24 cellular contexts compared by ENCODE assay signal in genomic region chr4:7988437-7988836, GRCh38. TPM values are rescaled to one million over a fixed set of nuclear protein-coding genes. Genes with fewer than 3 reads are reported as not detected.
DNase-seq lines count a peak whose midpoint lies in the region; ATAC-seq and TF ChIP-seq lines count a peak whose summit lies in the region.
"Had no signal": no experiment of that assay in that cellular context is flagged by ENCODE, and none has a peak within 500 bp of the region (broad histone marks: within the 10 kb centered on the region; RNA-seq: fewer than 3 reads in every experiment).

No MANE protein-coding gene starts in this region.

- no CpG with 5 or more reads among the region's 1 CpG for WGBS in IMR-90 (ENCODE audit: extremely low coverage in 2 of 2, insufficient read length in 1 of 2), 2 experiments
- 88 to 100% methylated on average over 1 of the region's 1 CpG for WGBS in gastroesophageal sphincter (ENCODE audit: low coverage in 1 of 2), 2 donors

- DNase-seq in AG09309 (ENCODE audit: low read depth), result peak; percentile 64
- DNase-seq in IMR-90, result peak; percentile 76
- peak; percentile 45 for DNase-seq in brain microvascular endothelial cell
- DNase-seq in hepatic stellate cell (ENCODE audit: low spot score), result peak; percentile 74
- no peak for DNase-seq in activated CD4-positive, alpha-beta T cell treated with anti-CD3 and anti-CD28 coated beads, Interleukin-2, amount 50 U/mL, for 4 hours
- no peak for DNase-seq in NCI-H1930 (lab: John Stamatoyannopoulos, UW)
- DNase-seq in germinal center (ENCODE audit: low spot score), result no peak
- DNase-seq: activated CD4-positive, alpha-beta memory T cell treated with anti-CD3 and anti-CD28 coated beads for 36 hours; activated CD4-positive, CD25-positive, alpha-beta regulatory T cell; activated naive CD8-positive, alpha-beta T cell treated with anti-CD3 and anti-CD28 coated beads, Interleukin-2, amount 10 ng/mL, durations not matched to agents 7 days and 5 days; CD8-positive, alpha-beta memory T cell; dermis blood vessel endothelial cell; foreskin melanocyte; islet precursor cell; lower lobe of right lung; MG63; NCI-H1436; NCI-H524 treated with DMSO at 0.1 percent for 48 hours; stimulated activated CD4-positive, alpha-beta T cell treated with anti-CD3 and anti-CD28 coated beads, Interleukin-1b, Interleukin-23, amount 100 ng/mL, for 48 hours; uterus had no signal

- H3K27me3 ChIP-seq in IMR-90 (ENCODE audit: control insufficient read depth, insufficient read depth, low read length) (peaks cover 8% of the 10 kb centered on the region), brain microvascular endothelial cell (replicated peaks) (no peaks in the 10 kb centered on the region), gastroesophageal sphincter (no peaks in the 10 kb centered on the region)
- H3K27me3 ChIP-seq: MG63, suprapubic skin, uterus had no signal

- H3K18ac ChIP-seq in IMR-90 (ENCODE audit: low read depth, low read length), result no peak overlapping the region

- H3K56ac ChIP-seq in IMR-90 (ENCODE audit: extremely low read depth, insufficient read depth, low read length), result no peak overlapping the region

- TF ChIP-seq CTCF in AG09309 (IDR thresholded peaks at IDR 0.05; ENCODE audit: control insufficient read depth, insufficient read depth, low read depth, low read length, missing control alignments) (no peak), IMR-90 (conservative IDR thresholded peaks at IDR 0.05; ENCODE audit: low read depth, low read length) (no peak), brain microvascular endothelial cell (IDR thresholded peaks at IDR 0.05; ENCODE audit: low read depth, low read length, missing control alignments) (no peak), gastroesophageal sphincter (IDR thresholded peaks at IDR 0.05) (no peak)

- no peaks in the 10 kb centered on the region for H3K9me1 ChIP-seq in IMR-90 (ENCODE audit: insufficient read depth, low read length)

- no peak for TF ChIP-seq POLR2A in IMR-90 (IDR thresholded peaks at IDR 0.05; ENCODE audit: low read depth, low read length)
- TF ChIP-seq POLR2A in gastroesophageal sphincter (IDR thresholded peaks at IDR 0.05), result no peak

- no peak overlapping the region for H3K23ac ChIP-seq in IMR-90 (ENCODE audit: low read depth, low read length)

- no peak overlapping the region; the same call in 1 of the 2 replicates for H3K4me2 ChIP-seq in IMR-90 (ENCODE audit: low read depth, low read length)

- H2AK9ac ChIP-seq in IMR-90 (replicated peaks; ENCODE audit: low read depth, low read length, poor library complexity), result no peak overlapping the region

- H3K4me1 ChIP-seq in IMR-90 (ENCODE audit: control insufficient read depth, insufficient read depth, low read length), result peaks cover 12% of the 10 kb centered on the region
- peaks cover 0 to 12% (median 0%) of the 10 kb centered on the region in 3 donors for H3K4me1 ChIP-seq in gastroesophageal sphincter
- H3K4me1 ChIP-seq: suprapubic skin, uterus had no signal

- no peak overlapping the region for H4K5ac ChIP-seq in IMR-90 (ENCODE audit: low read depth, low read length)

- CTCF ChIA-PET in IMR-90 (lab: Yijun Ruan, JAX), result interaction anchor here (0.6 to 1.7 kb wide), 5 partner anchors 79 to 220 kb away, joined by 3 to 8 read pairs (median 3); no protein-coding TSS in a partner anchor

- H2AK5ac ChIP-seq in IMR-90 (ENCODE audit: low read depth, low read length), result no peak overlapping the region

- H3K9ac ChIP-seq in IMR-90 (ENCODE audit: low read depth, low read length), result no peak overlapping the region; the same call in 1 of the 2 replicates

- no peak overlapping the region for H3K4me3 ChIP-seq in AG09309 (ENCODE audit: control insufficient read depth, low read depth, low read length)
- H3K4me3 ChIP-seq in IMR-90 (ENCODE audit: insufficient read depth, low read depth, low read length), result no peak overlapping the region
- no peak overlapping the region for H3K4me3 ChIP-seq in brain microvascular endothelial cell (ENCODE audit: low read depth, low read length)
- H3K4me3 ChIP-seq in gastroesophageal sphincter, result no peak overlapping the region
- H3K4me3 ChIP-seq: lower lobe of right lung, MG63, skin epidermis, suprapubic skin, uterus had no signal

- no peak for TF ChIP-seq EP300 in gastroesophageal sphincter (IDR thresholded peaks at IDR 0.05)

- no peak overlapping the region for H3K14ac ChIP-seq in IMR-90 (replicated peaks; ENCODE audit: low read depth, low read length)

- H2BK120ac ChIP-seq in IMR-90 (ENCODE audit: low read depth, low read length), result no peak overlapping the region

- no peak overlapping the region for H3K4ac ChIP-seq in IMR-90 (ENCODE audit: low read depth, low read length)

- ATAC-seq in IMR-90 (ENCODE audit: low read depth) (peak; percentile 25), gastroesophageal sphincter (no peak)
- ATAC-seq: lower lobe of right lung, Right ventricle myocardium inferior had no signal

- H4K8ac ChIP-seq in IMR-90 (ENCODE audit: low read depth in 2 of 2, low read length in 2 of 2), result no peak overlapping the region

- intact Hi-C loops in IMR-90 (cut with micrococcal nuclease), result loop anchor here (5.0 to 10.0 kb wide), 2 partner anchors 126 to 794 kb away; partner anchors contain the start of gene SORCS2

- dilution Hi-C loops in IMR-90 (cut with HindIII; ENCODE audit: low sequenced_read_pairs, unreplicated experiment), result no loop called here

- H2BK5ac ChIP-seq in IMR-90 (ENCODE audit: low read depth, low read length, poor library complexity, severe bottlenecking), result peak overlapping the region; percentile 57

- H2AFZ ChIP-seq in IMR-90 (replicated peaks; ENCODE audit: low read length, poor library complexity), result no peak overlapping the region

- no peak overlapping the region for H2BK20ac ChIP-seq in IMR-90 (ENCODE audit: low read depth, low read length)

- H3K9me3 ChIP-seq in IMR-90 (ENCODE audit: control insufficient read depth, insufficient read depth, low read length) (no peaks in the 10 kb centered on the region), gastroesophageal sphincter (no peaks in the 10 kb centered on the region)
- H3K9me3 ChIP-seq: MG63, suprapubic skin had no signal

- POLR2A ChIA-PET in IMR-90 (lab: Charles Lee; ENCODE audit: unreplicated experiment), result no interaction called here

- H4K91ac ChIP-seq in IMR-90 (ENCODE audit: insufficient read depth, low read depth, low read length), result no peak overlapping the region

- no peak for TF ChIP-seq RAD21 in IMR-90 (IDR thresholded peaks at IDR 0.05; ENCODE audit: low read length)

- H3K36me3 ChIP-seq in IMR-90 (ENCODE audit: control insufficient read depth, insufficient read depth, low read length) (no peaks in the 10 kb centered on the region), brain microvascular endothelial cell (replicated peaks) (no peaks in the 10 kb centered on the region), gastroesophageal sphincter (peaks cover 0 to 5% of the 10 kb centered on the region in 2 donors)
- H3K36me3 ChIP-seq: lower lobe of right lung, MG63, suprapubic skin, uterus had no signal

- peaks cover 3 to 14% of the 10 kb centered on the region in 2 experiments; a peak in 1 of 4 replicates for H3K79me1 ChIP-seq in IMR-90 (ENCODE audit: low read depth in 1 of 2, low read length in 2 of 2)

- in situ Hi-C loops in IMR-90 (cut with MboI; ENCODE audit: low sequenced_read_pairs) (loop anchor here (10.0 kb wide), 1 partner anchor 224 kb away; no protein-coding TSS in a partner anchor), brain microvascular endothelial cell (cut with HindIII; ENCODE audit: low pct_ligation_motif_present, low sequenced_read_pairs) (no loop called here)

- no peaks in the 10 kb centered on the region; the same call in 1 of the 2 replicates for H4K20me1 ChIP-seq in IMR-90 (ENCODE audit: insufficient read depth, low read length)

- no peak overlapping the region for H2BK15ac ChIP-seq in IMR-90 (ENCODE audit: low read depth, low read length)

- H3K27ac ChIP-seq in IMR-90 (ENCODE audit: insufficient read depth, low read length) (no peak overlapping the region), brain microvascular endothelial cell (peak overlapping the region; percentile 67), gastroesophageal sphincter (no peak overlapping the region)
- H3K27ac ChIP-seq: lower lobe of right lung, skin epidermis, suprapubic skin, uterus had no signal

- no TSS peak for BruUV-seq in IMR-90 (replicated peaks; lab: Mats Ljungman, UMichigan)

TF ChIP-seq in IMR-90, 13 proteins besides CTCF, POLR2A, EP300 and RAD21:
- TF ChIP-seq BHLHE40 (IDR thresholded peaks at IDR 0.05; ENCODE audit: low read depth, low read length), result peak; percentile 55; the same call in 1 of the 2 replicates
- no peak for TF ChIP-seq RFX5 (IDR thresholded peaks at IDR 0.05; ENCODE audit: low read depth, low read length)
- TF ChIP-seq CEBPB (IDR thresholded peaks at IDR 0.05; ENCODE audit: low read depth, low read length), result peak; percentile 85
- 0 out of 2 replicates have a peak, but pooled peaks have one; percentile 5 for TF ChIP-seq FOS (IDR thresholded peaks at IDR 0.05; ENCODE audit: low read depth, low read length)

RNA-seq across cellular contexts. Expression of gene AFAP1, which starts 48.8 kb away (rescaled TPM):
- total RNA-seq in IMR-90 (2012; rRNA removed), result 48.2 and 60.3 TPM in 2 replicates
- 73.1 and 80.9 TPM in 2 replicates for polyA plus RNA-seq in IMR-90 (2012; rRNA removed)
- 67.3 and 67.7 TPM in 2 replicates for polyA plus RNA-seq in IMR-90 (2012; cell fraction: cytosol; rRNA removed)
- 116 and 173 TPM in 2 replicates for polyA plus RNA-seq in IMR-90 (2012; cell fraction: nucleus; rRNA removed; ENCODE audit: low replicate concordance)
- 10 to 100 TPM; 32.0 to 79.7 (median 48.1) TPM for total RNA-seq in gastroesophageal sphincter

Comparison
In these comparisons a context has a peak if more than half of its experiments do, and no peak if none do; other contexts are left out.
1. DNase-seq: peak in AG09309 (single experiment), IMR-90 (single experiment), brain microvascular endothelial cell (single experiment) and hepatic stellate cell (single experiment); none in activated CD4-positive, alpha-beta T cell treated with anti-CD3 and anti-CD28 coated beads, Interleukin-2, amount 50 U/mL, for 4 hours (0 of 2), NCI-H1930 (0 of 2) and germinal center (single experiment).